Comparison of ENCODE assay signal across 15 cellular contexts in genomic region chr9:109448223-109448622, GRCh38. TPM values are rescaled to one million over a fixed set of nuclear protein-coding genes. Genes with fewer than 3 reads are reported as not detected.
DNase-seq lines count a peak whose midpoint lies in the region; ATAC-seq, FAIRE-seq and TF ChIP-seq lines count a peak whose summit lies in the region.
"Had no signal": no experiment of that assay in that cellular context is flagged by ENCODE, and none has a peak within 500 bp of the region (broad histone marks: within the 10 kb centered on the region; RNA-seq: fewer than 3 reads in every experiment).

No MANE protein-coding gene starts in this region.

- H3K27ac ChIP-seq in AG04450 (ENCODE audit: low read depth, low read length), result peak overlapping the region; percentile 49
- peak overlapping the region; percentile 9; the same call in 1 of the 2 replicates for H3K27ac ChIP-seq in IMR-90 (ENCODE audit: insufficient read depth, low read length)
- no peak overlapping the region for H3K27ac ChIP-seq in astrocyte (ENCODE audit: low read depth, low read length)
- peak overlapping the region; percentile 69 for H3K27ac ChIP-seq in keratinocyte (ENCODE audit: control insufficient read depth, insufficient read depth, low read length)
- no peak overlapping the region for H3K27ac ChIP-seq in gastroesophageal sphincter
- H3K27ac ChIP-seq: pancreas, Peyer's patch had no signal

- in situ Hi-C loops in IMR-90 (cut with MboI; ENCODE audit: low sequenced_read_pairs), result no loop called here

- H3K79me1 ChIP-seq in IMR-90 (ENCODE audit: low read depth in 1 of 2, low read length in 2 of 2), result no peaks in the 10 kb centered on the region

- no peaks in the 10 kb centered on the region for H4K20me1 ChIP-seq in IMR-90 (ENCODE audit: insufficient read depth, low read length)
- H4K20me1 ChIP-seq in astrocyte (ENCODE audit: insufficient read depth, low read length), result no peaks in the 10 kb centered on the region
- no peaks in the 10 kb centered on the region for H4K20me1 ChIP-seq in keratinocyte (ENCODE audit: control insufficient read depth, extremely low read depth, insufficient read depth, low read length)

- H3K9me3 ChIP-seq in AG04450 (ENCODE audit: control insufficient read depth, insufficient read depth, low read length), result no peaks in the 10 kb centered on the region
- H3K9me3 ChIP-seq in IMR-90 (ENCODE audit: control insufficient read depth, insufficient read depth, low read length), result no peaks in the 10 kb centered on the region
- no peaks in the 10 kb centered on the region for H3K9me3 ChIP-seq in astrocyte (ENCODE audit: insufficient read depth, low read depth, low read length)
- no peaks in the 10 kb centered on the region for H3K9me3 ChIP-seq in keratinocyte (ENCODE audit: control insufficient read depth, low read depth, low read length)
- no peaks in the 10 kb centered on the region for H3K9me3 ChIP-seq in gastroesophageal sphincter
- H3K9me3 ChIP-seq: pancreas, Peyer's patch had no signal

- dilution Hi-C loops in IMR-90 (cut with HindIII; ENCODE audit: low sequenced_read_pairs, unreplicated experiment) (no loop called here), keratinocyte (cut with MboI; ENCODE audit: extremely low pct_ligation_motif_present, low sequenced_read_pairs) (no loop called here)

- no peaks in the 10 kb centered on the region for H3K36me3 Mint-ChIP-seq in astrocyte (ENCODE audit: low read depth, unreplicated experiment)
- H3K36me3 Mint-ChIP-seq: CD14-positive monocyte, memory B cell had no signal

- H3K79me2 ChIP-seq in astrocyte (ENCODE audit: insufficient read depth, low read length), result no peaks in the 10 kb centered on the region
- H3K79me2 ChIP-seq in keratinocyte (ENCODE audit: control insufficient read depth, insufficient read depth, low read length), result no peaks in the 10 kb centered on the region

- H3K14ac ChIP-seq in IMR-90 (replicated peaks; ENCODE audit: low read depth, low read length), result no peak overlapping the region

- peak overlapping the region; percentile 23 for H3K27ac Mint-ChIP-seq in astrocyte (ENCODE audit: unreplicated experiment)
- H3K27ac Mint-ChIP-seq: CD14-positive monocyte, memory B cell had no signal

- no peak overlapping the region for H3K4ac ChIP-seq in IMR-90 (ENCODE audit: low read depth, low read length)

- H2AK9ac ChIP-seq in IMR-90 (replicated peaks; ENCODE audit: low read depth, low read length, poor library complexity), result no peak overlapping the region

- H3K4me1 Mint-ChIP-seq in astrocyte (ENCODE audit: low read depth, unreplicated experiment), result peaks cover 21% of the 10 kb centered on the region
- H3K4me1 Mint-ChIP-seq: CD14-positive monocyte, memory B cell had no signal

- no peak overlapping the region for H2BK5ac ChIP-seq in IMR-90 (ENCODE audit: low read depth, low read length, poor library complexity, severe bottlenecking)

- H3K9ac ChIP-seq in IMR-90 (ENCODE audit: low read depth, low read length) (no peak overlapping the region), astrocyte (ENCODE audit: low read length) (no peak overlapping the region), keratinocyte (ENCODE audit: control insufficient read depth, extremely low read depth, insufficient read depth, low read length) (peak overlapping the region; percentile 28)

- no peaks in the 10 kb centered on the region for H3K9me3 Mint-ChIP-seq in astrocyte (ENCODE audit: unreplicated experiment)
- H3K9me3 Mint-ChIP-seq: memory B cell had no signal

- H3K4me3 ChIP-seq in AG04450 (ENCODE audit: low read depth, low read length), result no peak overlapping the region
- H3K4me3 ChIP-seq in IMR-90 (ENCODE audit: insufficient read depth, low read depth, low read length), result no peak overlapping the region
- no peak overlapping the region for H3K4me3 ChIP-seq in astrocyte (ENCODE audit: insufficient read depth, low read depth, low read length)
- no peak overlapping the region for H3K4me3 ChIP-seq in keratinocyte (ENCODE audit: control insufficient read depth in 2 of 3, extremely low read depth in 1 of 3, insufficient read depth in 2 of 3, low read depth in 1 of 3, low read length in 3 of 3)
- H3K4me3 ChIP-seq in gastroesophageal sphincter, result no peak overlapping the region
- H3K4me3 ChIP-seq: pancreas, Peyer's patch had no signal

- TF ChIP-seq CTCF in AG04450 (IDR thresholded peaks at IDR 0.05; ENCODE audit: low read depth, low read length) (no peak), IMR-90 (conservative IDR thresholded peaks at IDR 0.05; ENCODE audit: low read depth, low read length) (no peak), astrocyte (IDR thresholded peaks at IDR 0.05; ENCODE audit: insufficient read depth, low read depth, low read length) (no peak), keratinocyte (optimal IDR thresholded peaks at IDR 0.05 in 1 of 3, IDR thresholded peaks at IDR 0.05 in 1 of 3, conservative IDR thresholded peaks at IDR 0.05 in 1 of 3; ENCODE audit: extremely low read depth in 1 of 3, insufficient read depth in 2 of 3, low read length in 3 of 3) (no peak), gastroesophageal sphincter (IDR thresholded peaks at IDR 0.05) (no peak)

- H3K4me1 ChIP-seq in IMR-90 (ENCODE audit: control insufficient read depth, insufficient read depth, low read length) (peaks cover 8% of the 10 kb centered on the region; the same call in 1 of the 2 replicates), astrocyte (ENCODE audit: insufficient read depth, low read length) (peaks cover 12% of the 10 kb centered on the region), keratinocyte (ENCODE audit: control insufficient read depth, extremely low read depth, insufficient read depth, low read length) (peaks cover 49% of the 10 kb centered on the region), gastroesophageal sphincter (no peaks in the 10 kb centered on the region)
- H3K4me1 ChIP-seq: Peyer's patch had no signal

- no peak overlapping the region for H2AK5ac ChIP-seq in IMR-90 (ENCODE audit: low read depth, low read length)

- no peak overlapping the region for H4K5ac ChIP-seq in IMR-90 (ENCODE audit: low read depth, low read length)

- POLR2A ChIA-PET in AG04450 (lab: Yijun Ruan, JAX) (interaction anchor here (0.6 kb wide), 1 partner anchor 341 kb away, joined by 4 read pairs; no protein-coding TSS in a partner anchor), IMR-90 (lab: Charles Lee; ENCODE audit: unreplicated experiment) (no interaction called here)

- TF ChIP-seq RAD21 in IMR-90 (IDR thresholded peaks at IDR 0.05; ENCODE audit: low read length), result no peak

- no peaks in the 10 kb centered on the region for H3K27me3 Mint-ChIP-seq in astrocyte (ENCODE audit: low read depth, unreplicated experiment)

- DNase-seq in AG04450 (ENCODE audit: low read depth, low spot score), result peak; percentile 20
- DNase-seq in IMR-90, result peak; percentile 71
- peak; percentile 56 for DNase-seq in astrocyte (ENCODE audit: low read depth)
- no peak for DNase-seq in keratinocyte (ENCODE audit: low read depth, low spot score)
- no peak for DNase-seq in iPS-NIHi11 (ENCODE audit: low spot score)
- no peak for DNase-seq in activated CD4-positive, CD25-positive, alpha-beta regulatory T cell (lab: John Stamatoyannopoulos, UW)
- DNase-seq in DMS153 (lab: John Stamatoyannopoulos, UW), result no peak
- DNase-seq: amniotic stem cell, NCI-H345, pancreas, Peyer's patch, T-helper 9 cell had no signal

- H3K56ac ChIP-seq in IMR-90 (ENCODE audit: extremely low read depth, insufficient read depth, low read length), result no peak overlapping the region

- WGBS in IMR-90 (ENCODE audit: extremely low coverage in 2 of 2, insufficient read length in 1 of 2), 2 experiments, result 35% methylated on average over 2 of the region's 3 CpGs; no CpG with 5 or more reads in 1 of the 2 experiments
- no CpG with 5 or more reads among the region's 3 CpGs for WGBS in gastroesophageal sphincter (ENCODE audit: low coverage in 1 of 2), 2 donors

- no peak for TF ChIP-seq EP300 in gastroesophageal sphincter (IDR thresholded peaks at IDR 0.05)

- no peak overlapping the region for H2BK15ac ChIP-seq in IMR-90 (ENCODE audit: low read depth, low read length)

- TF ChIP-seq POLR2A in IMR-90 (IDR thresholded peaks at IDR 0.05; ENCODE audit: low read depth, low read length) (no peak), gastroesophageal sphincter (IDR thresholded peaks at IDR 0.05) (no peak)

- H2BK120ac ChIP-seq in IMR-90 (ENCODE audit: low read depth, low read length), result no peak overlapping the region

- no peaks in the 10 kb centered on the region for H3K27me3 ChIP-seq in AG04450 (ENCODE audit: control insufficient read depth, insufficient read depth, low read length)
- no peaks in the 10 kb centered on the region; the same call in none of the 2 replicates for H3K27me3 ChIP-seq in IMR-90 (ENCODE audit: control insufficient read depth, insufficient read depth, low read length)
- no peaks in the 10 kb centered on the region for H3K27me3 ChIP-seq in astrocyte (ENCODE audit: insufficient read depth, low read length)
- H3K27me3 ChIP-seq in keratinocyte (ENCODE audit: control insufficient read depth, extremely low read depth, insufficient read depth, low read length), result no peaks in the 10 kb centered on the region
- H3K27me3 ChIP-seq in gastroesophageal sphincter, result no peaks in the 10 kb centered on the region
- H3K27me3 ChIP-seq: pancreas, Peyer's patch had no signal

- no peak overlapping the region for H2BK20ac ChIP-seq in IMR-90 (ENCODE audit: low read depth, low read length)

- BruUV-seq in IMR-90 (replicated peaks; lab: Mats Ljungman, UMichigan), result no TSS peak

- H3K18ac ChIP-seq in IMR-90 (ENCODE audit: low read depth, low read length), result no peak overlapping the region

- CTCF ChIA-PET in AG04450 (lab: Charles Lee) (interaction anchor here (0.8 to 4.0 kb wide), 3 partner anchors 8 to 21 kb away, joined by 3 to 28 read pairs (median 26); no protein-coding TSS in a partner anchor), IMR-90 (lab: Yijun Ruan, JAX) (interaction anchor here (0.9 to 1.8 kb wide), 2 partner anchors 8 to 22 kb away, joined by 6 read pairs; no protein-coding TSS in a partner anchor)

- H3K23ac ChIP-seq in IMR-90 (ENCODE audit: low read depth, low read length), result no peak overlapping the region

- H3K36me3 ChIP-seq in IMR-90 (ENCODE audit: control insufficient read depth, insufficient read depth, low read length) (no peaks in the 10 kb centered on the region), astrocyte (ENCODE audit: insufficient read depth, low read length) (no peaks in the 10 kb centered on the region), keratinocyte (ENCODE audit: control insufficient read depth in 2 of 2, extremely low read depth in 1 of 2, insufficient read depth in 2 of 2, low read length in 2 of 2) (peaks cover 9 to 19% of the 10 kb centered on the region in 2 experiments), gastroesophageal sphincter (no peaks in the 10 kb centered on the region)

- H2AFZ ChIP-seq in IMR-90 (replicated peaks; ENCODE audit: low read length, poor library complexity) (no peak overlapping the region), astrocyte (ENCODE audit: low read depth, low read length) (no peak overlapping the region), keratinocyte (ENCODE audit: control insufficient read depth, low read length) (no peak overlapping the region)

- no peak overlapping the region for H4K91ac ChIP-seq in IMR-90 (ENCODE audit: insufficient read depth, low read depth, low read length)

- 0 out of 2 replicates have a peak overlapping the region, but pooled peaks have one; percentile 16 for H3K4me2 ChIP-seq in IMR-90 (ENCODE audit: low read depth, low read length)
- peak overlapping the region; percentile 17 for H3K4me2 ChIP-seq in astrocyte (ENCODE audit: low read length)
- peak overlapping the region; percentile 27 for H3K4me2 ChIP-seq in keratinocyte (ENCODE audit: control insufficient read depth, extremely low read depth, insufficient read depth, low read depth, low read length)

- H4K8ac ChIP-seq in IMR-90 (ENCODE audit: low read depth in 2 of 2, low read length in 2 of 2), result no peak overlapping the region

- FAIRE-seq in astrocyte (lab: Jason Lieb, UNC), result no peak
- FAIRE-seq in keratinocyte (lab: Jason Lieb, UNC), result peak; percentile 43
- FAIRE-seq: pancreas had no signal

- H3K9me1 ChIP-seq in IMR-90 (ENCODE audit: insufficient read depth, low read length), result 0 out of 2 replicates have a peak, but pooled peaks cover 5% of the 10 kb centered on the region
- no peaks in the 10 kb centered on the region for H3K9me1 ChIP-seq in keratinocyte (ENCODE audit: control insufficient read depth, extremely low read depth, insufficient read depth, low read length)

- H3K4me3 Mint-ChIP-seq in astrocyte (ENCODE audit: unreplicated experiment), result peak overlapping the region; percentile 61
- H3K4me3 Mint-ChIP-seq: memory B cell had no signal

- ATAC-seq in IMR-90 (ENCODE audit: low read depth) (peak; percentile 65), gastroesophageal sphincter (no peak)
- ATAC-seq: pancreas had no signal

- intact Hi-C loops in IMR-90 (cut with micrococcal nuclease), result no loop called here

RNA-seq across cellular contexts. Expression of gene PTPN3, which starts 49.9 kb away (rescaled TPM):
- polyA plus RNA-seq in AG04450 (2011; rRNA removed) (1.4 and 1.7 TPM in 2 replicates), IMR-90 (2012; rRNA removed) (0.79 and 0.89 TPM in 2 replicates), keratinocyte (15.9 to 20.6 TPM (median 19.9 TPM) in 3 replicates)
- polyA minus RNA-seq in AG04450 (2011; rRNA and poly(A)+ RNA removed), result 1.1 and 1.8 TPM in 2 replicates
- total RNA-seq in IMR-90 (2012; rRNA removed) (0.72 and 0.83 TPM in 2 replicates), astrocyte (0.79 and 1.1 TPM in 2 replicates), gastroesophageal sphincter (1 to 10 TPM; 1.2 to 3.4 (median 1.6) TPM)
- 0.27 and 0.34 TPM in 2 replicates for polyA plus RNA-seq in IMR-90 (2012; cell fraction: cytosol; rRNA removed)
- 0.85 and 1.8 TPM in 2 replicates for polyA plus RNA-seq in IMR-90 (2012; cell fraction: nucleus; rRNA removed; ENCODE audit: low replicate concordance)
- 8.3 TPM for polyA plus RNA-seq in keratinocyte (2011; ENCODE audit: low read depth)
- 15.4 and 21.3 TPM in 2 replicates for polyA plus RNA-seq in keratinocyte (2011; cell fraction: cytosol; rRNA removed)
- polyA plus RNA-seq in keratinocyte (2011; cell fraction: nucleus; rRNA removed), result 34.5 and 35.5 TPM in 2 replicates
- 13.4 and 15.9 TPM in 2 replicates for polyA plus RNA-seq in keratinocyte (2012; ENCODE audit: low replicate concordance)
- polyA minus RNA-seq in keratinocyte, result 24.3 to 36.2 TPM (median 33.0 TPM) in 3 replicates
- polyA minus RNA-seq in keratinocyte (2011; cell fraction: cytosol; rRNA and poly(A)+ RNA removed), result 17.8 TPM
- 23.1 and 35.5 TPM in 2 replicates for polyA minus RNA-seq in keratinocyte (2011; cell fraction: nucleus; rRNA and poly(A)+ RNA removed)
- polyA plus RNA-seq: CD14-positive monocyte had no signal

Comparison
In these comparisons a context has a peak if more than half of its experiments do, and no peak if none do; other contexts are left out.
1. DNase-seq: peak in AG04450 (single experiment), IMR-90 (single experiment) and astrocyte (single experiment); none in keratinocyte (single experiment), iPS-NIHi11 (single experiment), activated CD4-positive, CD25-positive, alpha-beta regulatory T cell (0 of 4) and DMS153 (single experiment).
2. H3K27ac ChIP-seq: peak in AG04450 (single experiment), IMR-90 (single experiment) and keratinocyte (single experiment); none in astrocyte (single experiment) and gastroesophageal sphincter (0 of 4).
3. Peak in every context shown above with its lines, with median percentiles within 50 percentile points of each other: H3K4me2 ChIP-seq.